In genomic region chr17:78406396-78406795, GRCh38 we compare ENCODE assay signal across 2 cellular contexts.
TF ChIP-seq lines count a peak whose summit lies in the region.

No MANE protein-coding gene starts in this region.

TF ChIP-seq in WTC11, 78 proteins besides CTCF, POLR2A, EP300 and RAD21:
- TF ChIP-seq USF1 (CRISPR knock-in tag; IDR thresholded peaks at IDR 0.05) (no peak), FOXK1 (CRISPR knock-in tag; IDR thresholded peaks at IDR 0.05) (no peak), RORB (CRISPR knock-in tag; IDR thresholded peaks at IDR 0.05) (no peak), TP53 (CRISPR knock-in tag; IDR thresholded peaks at IDR 0.05) (no peak), ZNF425 (CRISPR knock-in tag; conservative IDR thresholded peaks at IDR 0.05) (no peak), ZNF396 (CRISPR knock-in tag; IDR thresholded peaks at IDR 0.05; ENCODE audit: borderline replicate concordance) (no peak), ZNF232 (CRISPR knock-in tag; IDR thresholded peaks at IDR 0.05) (no peak), NR2C2 (CRISPR knock-in tag; IDR thresholded peaks at IDR 0.05) (no peak), SMAD3 (CRISPR knock-in tag; IDR thresholded peaks at IDR 0.05; ENCODE audit: borderline replicate concordance) (no peak)
- TF ChIP-seq, protein P1, sequence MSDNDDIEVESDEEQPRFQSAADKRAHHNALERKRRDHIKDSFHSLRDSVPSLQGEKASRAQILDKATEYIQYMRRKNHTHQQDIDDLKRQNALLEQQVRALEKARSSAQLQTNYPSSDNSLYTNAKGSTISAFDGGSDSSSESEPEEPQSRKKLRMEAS (CRISPR knock-in tag; IDR thresholded peaks at IDR 0.05) = no peak
- TF ChIP-seq, protein P2, sequence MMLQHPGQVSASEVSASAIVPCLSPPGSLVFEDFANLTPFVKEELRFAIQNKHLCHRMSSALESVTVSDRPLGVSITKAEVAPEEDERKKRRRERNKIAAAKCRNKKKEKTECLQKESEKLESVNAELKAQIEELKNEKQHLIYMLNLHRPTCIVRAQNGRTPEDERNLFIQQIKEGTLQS (CRISPR knock-in tag; conservative IDR thresholded peaks at IDR 0.05) = no peak

TF ChIP-seq in H1, 55 proteins besides CTCF, POLR2A, EP300 and RAD21:
- TF ChIP-seq, protein P1 (IDR thresholded peaks at IDR 0.05) = no peak
- TF ChIP-seq MAFK (IDR thresholded peaks at IDR 0.05; ENCODE audit: low read depth, low read length) (no peak), BCL11A (IDR thresholded peaks at IDR 0.05; ENCODE audit: low read depth in 2 of 2, low read length in 2 of 2) (no peak), BACH1 (IDR thresholded peaks at IDR 0.05; ENCODE audit: low read length) (no peak)
